In the genomic region with DNA sequence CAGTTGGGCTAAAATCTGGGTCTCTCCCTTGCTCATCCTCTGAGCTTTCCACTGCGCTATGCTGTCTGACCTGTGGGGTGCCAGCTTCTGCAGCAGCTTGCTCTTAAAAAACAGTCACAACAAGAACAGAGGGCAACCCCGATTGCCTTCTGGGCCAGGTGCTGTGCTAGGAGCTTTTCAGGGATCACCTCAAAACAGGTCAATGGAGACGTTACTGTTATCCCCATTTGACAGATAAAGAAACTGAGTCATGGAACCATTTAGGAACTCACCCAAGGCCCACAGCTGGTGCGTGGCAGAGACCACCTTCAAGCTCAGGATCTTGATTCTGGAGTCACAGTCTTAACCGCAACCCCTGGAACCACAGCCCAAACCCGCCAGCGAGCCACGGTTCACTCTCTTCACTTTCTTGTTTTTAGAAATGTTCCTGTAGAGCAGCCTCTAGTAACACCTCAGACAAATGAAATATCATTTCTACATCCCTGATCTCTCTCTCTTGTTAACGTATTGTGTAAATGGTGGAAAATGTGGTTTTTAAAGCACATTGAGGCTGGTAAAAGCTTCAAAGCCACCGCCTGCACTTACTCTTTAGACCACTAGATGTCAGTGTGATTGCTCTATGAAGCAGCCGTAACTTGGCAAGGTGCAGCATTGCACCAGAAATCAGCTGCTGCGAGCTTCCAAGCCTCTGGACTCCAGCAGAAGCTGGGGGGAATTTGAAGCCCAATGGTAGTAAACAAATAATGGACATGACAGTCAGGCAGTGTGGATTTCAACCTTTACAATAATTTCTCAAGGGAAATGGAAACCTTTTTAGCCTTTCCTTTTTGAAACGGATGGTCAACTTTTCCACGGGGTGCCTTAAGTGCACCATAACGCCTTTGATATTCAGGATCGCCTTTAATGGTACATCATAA, we compare ENCODE assay signal across 8 cellular contexts. TPM values are rescaled to one million over a fixed set of nuclear protein-coding genes. Genes with fewer than 3 reads are reported as not detected.
DNase-seq lines count a peak whose midpoint lies in the region; ATAC-seq, FAIRE-seq and TF ChIP-seq lines count a peak whose summit lies in the region.

No MANE protein-coding gene starts in this region.

- peak; percentile 85 to 97 (median 92) for TF ChIP-seq CTCF in body of pancreas (IDR thresholded peaks at IDR 0.05)

- no peaks in the 10 kb centered on the region for H3K4me1 ChIP-seq in body of pancreas
- H3K4me1 ChIP-seq in iPS DF 6.9 (ENCODE audit: control insufficient read depth, insufficient read depth, low read length), result 0 out of 2 replicates have a peak, but pooled peaks cover 2% of the 10 kb centered on the region

- H3K9me3 ChIP-seq in body of pancreas (no peaks in the 10 kb centered on the region), iPS DF 6.9 (ENCODE audit: control insufficient read depth, insufficient read depth, low read length) (no peaks in the 10 kb centered on the region)

- no peak overlapping the region for H3K4me3 ChIP-seq in body of pancreas
- no peak overlapping the region for H3K4me3 ChIP-seq in iPS DF 6.9 (ENCODE audit: low read length)
- peak overlapping the region in 4 of 7 experiments; percentile 0 to 21 (median 6) for H3K4me3 ChIP-seq in skin epidermis

- H3K27me3 ChIP-seq in body of pancreas (no peaks in the 10 kb centered on the region), iPS DF 6.9 (ENCODE audit: control insufficient read depth, insufficient read depth, low read length) (no peaks in the 10 kb centered on the region)

- TF ChIP-seq POLR2A in body of pancreas (IDR thresholded peaks at IDR 0.05), result no peak

- intact Hi-C loops in body of pancreas (cut with DNase I), result no loop called here

- DNase-seq in NCI-H1436 (lab: John Stamatoyannopoulos, UW), result peak; percentile 1
- DNase-seq in NCI-H1436 treated with DMSO at 0.1 percent for 48 hours (lab: John Stamatoyannopoulos, UW), result no peak
- DNase-seq in NCI-H2107 treated with DMSO at 0.1 percent for 48 hours (lab: John Stamatoyannopoulos, UW; ENCODE audit: unreplicated experiment), result peak; percentile 64
- DNase-seq in body of pancreas, result peak; percentile 78 to 86 (median 82)
- DNase-seq in iPS DF 6.9 (ENCODE audit: low read depth, low spot score), result peak; percentile 52

- H3K36me3 ChIP-seq in body of pancreas (replicated peaks in 1 of 2; ENCODE audit: insufficient read depth in 1 of 2, low read depth in 2 of 2) (no peaks in the 10 kb centered on the region), iPS DF 6.9 (ENCODE audit: control insufficient read depth, insufficient read depth, low read length) (no peaks in the 10 kb centered on the region)

- peak; percentile 60 for FAIRE-seq in TTC549 (lab: Jason Lieb, UNC)

- H3K27ac ChIP-seq in body of pancreas (no peak overlapping the region), iPS DF 6.9 (ENCODE audit: low read length) (no peak overlapping the region), skin epidermis (peak overlapping the region in 11 of 21 experiments; percentile 6 to 93 (median 45))

- 52 to 56% methylated on average over 16 of the region's 16 CpGs for WGBS in body of pancreas, 2 donors
- whole genome bisulfite sequencing in iPS DF 6.9 (ENCODE audit: insufficient coverage, insufficient read length), result no CpG with 5 or more reads among the region's 16 CpGs

- peak; percentile 83 for ATAC-seq in HG02943 (IDR thresholded peaks at IDR 0.05; ENCODE audit: low read depth, unreplicated experiment)
- peak; percentile 82 for ATAC-seq in body of pancreas

RNA-seq across cellular contexts. Expression of a gene that starts 1.7 kb away (rescaled TPM):
- total RNA-seq in body of pancreas, result 1 to 10 TPM; 2.9 to 3.0 TPM

Comparison
In these comparisons a context has a peak if more than half of its experiments do, and no peak if none do; other contexts are left out.
1. H3K27ac ChIP-seq: peak in skin epidermis (11 of 21); none in body of pancreas (0 of 4) and iPS DF 6.9 (single experiment).
2. H3K4me3 ChIP-seq: peak in skin epidermis (4 of 7); none in body of pancreas (0 of 2) and iPS DF 6.9 (single experiment).